23 cellular contexts compared by ENCODE assay signal in genomic region chrY:7141477-7141876, GRCh38.
"Had no signal": no experiment of that assay in that cellular context is flagged by ENCODE, and none has a peak within 500 bp of the region (broad histone marks: within the 10 kb centered on the region; RNA-seq: fewer than 3 reads in every experiment).

No MANE protein-coding gene starts in this region.

- H3K36me3 Mint-ChIP-seq: activated naive CD4-positive, alpha-beta T cell treated with anti-CD3 and anti-CD28 coated beads, Interleukin-2, amount 10 ng/mL, durations not matched to agents 7 days and 5 days; activated naive CD8-positive, alpha-beta T cell treated with anti-CD3 and anti-CD28 coated beads for 36 hours; WTC11 had no signal

- H3K4me3 ChIP-seq: MG63, Peyer's patch, SJCRH30 had no signal

- H3K9me3 ChIP-seq: MG63, Peyer's patch, SJCRH30, SK-N-SH had no signal

- ATAC-seq: WTC11 had no signal

- DNase-seq: activated CD4-positive, alpha-beta T cell treated with anti-CD3 and anti-CD28 coated beads for 48 hours; activated CD4-positive, CD25-positive, alpha-beta regulatory T cell treated with anti-CD3 and anti-CD28 coated beads, Interleukin-2, amount 50 U/mL, for 72 hours; activated gamma-delta T cell treated with Interleukin-2 at 50 U/mL for 16 hours; activated naive CD4-positive, alpha-beta T cell treated with anti-CD3 and anti-CD28 coated beads, Interleukin-2, amount 10 ng/mL, durations not matched to agents 7 days and 5 days; activated naive CD8-positive, alpha-beta T cell treated with anti-CD3 and anti-CD28 coated beads for 36 hours; activated T-cell treated with anti-CD3 and anti-CD28 coated beads for 4 hours; activated T-cell treated with anti-CD3 and anti-CD28 coated beads, Interleukin-2, amount 50 U/mL, for 48 hours; anterior cingulate cortex; MG63; NCI-H1105; NCI-H1436 treated with DMSO at 0.1 percent for 48 hours; NCI-H187; NCI-H2081 treated with DMSO at 0.1 percent for 48 hours; NCI-H446; NCI-H524; Peyer's patch; Right ventricle myocardium superior; SJCRH30; SK-N-SH; T-helper 1 cell had no signal

- H3K9me3 Mint-ChIP-seq: activated naive CD8-positive, alpha-beta T cell treated with anti-CD3 and anti-CD28 coated beads for 36 hours; activated T-helper 2 cell treated with anti-CD3 and anti-CD28 coated beads, Interferon-gamma antibody, Interleukin-2, Interleukin-4, amounts not matched to agents 10 μg/mL and 5 μg/mL and 100 μg/mL, durations not matched to agents 14 hours and 24 hours and 36 hours; WTC11 had no signal

- H3K27ac ChIP-seq: Peyer's patch, RWPE1, SJCRH30 had no signal

- H3K36me3 ChIP-seq: MG63, Peyer's patch, SJCRH30 had no signal

- H3K27me3 ChIP-seq: MG63, Peyer's patch, SJCRH30 had no signal

- H3K27me3 Mint-ChIP-seq: activated naive CD8-positive, alpha-beta T cell treated with anti-CD3 and anti-CD28 coated beads for 36 hours had no signal

- H3K27ac Mint-ChIP-seq: activated naive CD4-positive, alpha-beta T cell treated with anti-CD3 and anti-CD28 coated beads, Interleukin-2, amount 10 ng/mL, durations not matched to agents 7 days and 5 days; activated naive CD8-positive, alpha-beta T cell treated with anti-CD3 and anti-CD28 coated beads for 36 hours; activated T-helper 2 cell treated with anti-CD3 and anti-CD28 coated beads, Interferon-gamma antibody, Interleukin-2, Interleukin-4, amounts not matched to agents 10 μg/mL and 5 μg/mL and 100 μg/mL, durations not matched to agents 14 hours and 24 hours and 36 hours; WTC11 had no signal

- H3K4me1 ChIP-seq: Peyer's patch, SJCRH30 had no signal

- H3K4me1 Mint-ChIP-seq: activated naive CD4-positive, alpha-beta T cell treated with anti-CD3 and anti-CD28 coated beads, Interleukin-2, amount 10 ng/mL, durations not matched to agents 7 days and 5 days; activated naive CD8-positive, alpha-beta T cell treated with anti-CD3 and anti-CD28 coated beads for 36 hours; WTC11 had no signal

- H3K4me3 Mint-ChIP-seq: activated naive CD4-positive, alpha-beta T cell treated with anti-CD3 and anti-CD28 coated beads, Interleukin-2, amount 10 ng/mL, durations not matched to agents 7 days and 5 days; activated naive CD8-positive, alpha-beta T cell treated with anti-CD3 and anti-CD28 coated beads for 36 hours; WTC11 had no signal
